Comparison of ENCODE assay signal across 1 cellular context in the genomic region with DNA sequence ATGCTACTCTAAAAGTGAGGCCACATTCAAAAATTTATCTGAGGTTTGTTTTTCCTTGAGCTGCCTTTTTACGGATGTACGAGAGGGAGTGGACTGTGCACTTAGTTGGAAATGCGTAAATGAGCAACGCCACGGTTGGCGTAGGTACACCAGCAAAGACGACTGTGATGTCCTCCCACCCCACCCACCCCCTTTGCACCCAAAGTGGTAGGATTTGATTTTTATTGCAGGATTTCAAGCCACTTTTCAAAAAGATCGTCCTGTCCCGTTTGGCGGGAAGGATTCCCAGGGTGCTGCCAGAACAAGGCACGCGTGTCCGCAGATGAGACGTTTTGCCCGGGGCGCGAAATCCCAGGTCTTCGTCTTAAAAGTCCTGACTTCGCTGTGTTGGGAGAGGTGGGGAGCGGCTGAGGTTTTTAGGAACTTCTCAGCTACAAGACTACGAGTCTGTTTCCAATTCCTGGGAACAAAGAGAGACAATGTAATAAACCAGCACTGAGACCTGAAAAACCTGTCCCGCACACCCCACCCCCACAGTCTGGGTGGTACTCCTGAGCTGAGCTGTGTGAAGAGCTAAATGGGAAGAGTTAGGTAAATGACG.
TF ChIP-seq lines count a peak whose summit lies in the region.

No MANE protein-coding gene starts in this region.

TF ChIP-seq in HCT116, 20 proteins besides CTCF, POLR2A, EP300 and RAD21 (continued from another document):
- TF ChIP-seq, protein P1, sequence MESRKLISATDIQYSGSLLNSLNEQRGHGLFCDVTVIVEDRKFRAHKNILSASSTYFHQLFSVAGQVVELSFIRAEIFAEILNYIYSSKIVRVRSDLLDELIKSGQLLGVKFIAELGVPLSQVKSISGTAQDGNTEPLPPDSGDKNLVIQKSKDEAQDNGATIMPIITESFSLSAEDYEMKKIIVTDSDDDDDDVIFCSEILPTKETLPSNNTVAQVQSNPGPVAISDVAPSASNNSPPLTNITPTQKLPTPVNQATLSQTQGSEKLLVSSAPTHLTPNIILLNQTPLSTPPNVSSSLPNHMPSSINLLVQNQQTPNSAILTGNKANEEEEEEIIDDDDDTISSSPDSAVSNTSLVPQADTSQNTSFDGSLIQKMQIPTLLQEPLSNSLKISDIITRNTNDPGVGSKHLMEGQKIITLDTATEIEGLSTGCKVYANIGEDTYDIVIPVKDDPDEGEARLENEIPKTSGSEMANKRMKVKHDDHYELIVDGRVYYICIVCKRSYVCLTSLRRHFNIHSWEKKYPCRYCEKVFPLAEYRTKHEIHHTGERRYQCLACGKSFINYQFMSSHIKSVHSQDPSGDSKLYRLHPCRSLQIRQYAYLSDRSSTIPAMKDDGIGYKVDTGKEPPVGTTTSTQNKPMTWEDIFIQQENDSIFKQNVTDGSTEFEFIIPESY (IDR thresholded peaks at IDR 0.05; ENCODE audit: extremely low read depth, insufficient replicate concordance, low read length): no peak
- TF ChIP-seq ELF1 (IDR thresholded peaks at IDR 0.05; ENCODE audit: borderline replicate concordance, low read depth) (no peak), CBX3 (IDR thresholded peaks at IDR 0.05; ENCODE audit: low read depth) (peak; percentile 47; the same call in 1 of the 2 replicates), ZFX (IDR thresholded peaks at IDR 0.05) (no peak), SP1 (IDR thresholded peaks at IDR 0.05; ENCODE audit: low read depth) (peak; percentile 58), EZH2 (IDR thresholded peaks at IDR 0.05) (no peak), CEBPB (IDR thresholded peaks at IDR 0.05; ENCODE audit: low read depth) (no peak)
- TF ChIP-seq, protein P2, sequence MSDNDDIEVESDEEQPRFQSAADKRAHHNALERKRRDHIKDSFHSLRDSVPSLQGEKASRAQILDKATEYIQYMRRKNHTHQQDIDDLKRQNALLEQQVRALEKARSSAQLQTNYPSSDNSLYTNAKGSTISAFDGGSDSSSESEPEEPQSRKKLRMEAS (IDR thresholded peaks at IDR 0.05): peak; percentile 57; the same call in 1 of the 2 replicates
